In genomic region chr7:50331564-50332208, GRCh38 we compare ENCODE assay signal across 8 cellular contexts. TPM values are rescaled to one million over a fixed set of nuclear protein-coding genes. Genes with fewer than 3 reads are reported as not detected.
DNase-seq lines count a peak whose midpoint lies in the region; ATAC-seq, FAIRE-seq and TF ChIP-seq lines count a peak whose summit lies in the region.

No MANE protein-coding gene starts in this region.

- no peak for FAIRE-seq in bronchial epithelial cell (lab: Jason Lieb, UNC)

- no peak overlapping the region for H3K4me3 ChIP-seq in bronchial epithelial cell (ENCODE audit: low read depth, low read length)

- peak; percentile 70 for DNase-seq in DMS79 (lab: John Stamatoyannopoulos, UW)
- peak; percentile 36 for DNase-seq in bronchial epithelial cell (ENCODE audit: low read depth)
- DNase-seq in hypothalamus (lab: John Stamatoyannopoulos, UW) = no peak
- no peak for DNase-seq in AG08395 (ENCODE audit: low spot score)
- no peak for DNase-seq in foreskin melanocyte
- no peak for DNase-seq in NCI-H1694 (lab: John Stamatoyannopoulos, UW)

- TF ChIP-seq CTCF in bronchial epithelial cell (IDR thresholded peaks at IDR 0.05; ENCODE audit: insufficient read depth, low read length, severe bottlenecking) = no peak

- no peaks in the 10 kb centered on the region for H3K36me3 ChIP-seq in bronchial epithelial cell (ENCODE audit: control insufficient read depth, insufficient read depth, low read length)

- H3K27me3 ChIP-seq in bronchial epithelial cell (ENCODE audit: control insufficient read depth, insufficient read depth, low read length) = peaks cover 1% of the 10 kb centered on the region

- ATAC-seq in GM19452 (IDR thresholded peaks at IDR 0.05; ENCODE audit: unreplicated experiment) = peak; percentile 62
- ATAC-seq in HG03175 (IDR thresholded peaks at IDR 0.05; ENCODE audit: unreplicated experiment) = peak; percentile 67

RNA-seq across cellular contexts. Expression of gene IKZF1, which starts 27.2 kb away (rescaled TPM):
- under 0.01 TPM in 1 of 2 replicates, not detected in the other for total RNA-seq in bronchial epithelial cell

Comparison
In these comparisons a context has a peak if more than half of its experiments do, and no peak if none do; other contexts are left out.
1. DNase-seq: peak in DMS79 (single experiment) and bronchial epithelial cell (single experiment); none in hypothalamus (0 of 51), AG08395 (single experiment), foreskin melanocyte (single experiment) and NCI-H1694 (single experiment).